ENCODE assay signal across 8 cellular contexts in genomic region chr5:320524-321232, GRCh38. TPM values are rescaled to one million over a fixed set of nuclear protein-coding genes. Genes with fewer than 3 reads are reported as not detected.
A peak's percentile ranks its signal among the peaks of the same experiment; 100 is the strongest.
DNase-seq lines count a peak whose midpoint lies in the region; ATAC-seq and TF ChIP-seq lines count a peak whose summit lies in the region.

No MANE protein-coding gene starts in this region.

- peaks cover 9% of the 10 kb centered on the region for H3K36me3 Mint-ChIP-seq in activated CD4-positive, alpha-beta T cell treated with anti-CD3 and anti-CD28 coated beads for 36 hours (ENCODE audit: low read depth)

- H3K27me3 Mint-ChIP-seq in activated CD4-positive, alpha-beta T cell treated with anti-CD3 and anti-CD28 coated beads for 36 hours: peaks cover 17% of the 10 kb centered on the region

- H3K27me3 ChIP-seq in right cardiac atrium (ENCODE audit: control insufficient read depth, insufficient read depth) (no peaks in the 10 kb centered on the region), stomach (peaks cover 9 to 75% (median 50%) of the 10 kb centered on the region in 3 donors)

- H3K4me1 ChIP-seq in right cardiac atrium (ENCODE audit: control insufficient read depth, insufficient read depth, low read length) (no peaks in the 10 kb centered on the region), stomach (peaks cover 23 to 41% (median 27%) of the 10 kb centered on the region in 4 donors)

- intact Hi-C loops in activated CD4-positive, alpha-beta T cell treated with anti-CD3 and anti-CD28 coated beads for 36 hours (cut with DNase I, micrococcal nuclease): loop anchor here in 1 of 2 experiments (1.0 to 2.0 kb wide), 2 partner anchors 58 to 292 kb away; partner anchors contain the start of gene CEP72
- intact Hi-C loops in right cardiac atrium (cut with DNase I) (no loop called here), stomach (cut with DNase I; ENCODE audit: low total_unique reads) (no loop called here)

- no peak for DNase-seq in activated CD4-positive, alpha-beta T cell treated with anti-CD3 and anti-CD28 coated beads for 36 hours
- no peak for DNase-seq in activated CD4-positive, alpha-beta T cell treated with anti-CD3 and anti-CD28 coated beads, Interleukin-2, amount 50 U/mL, for 1 hour
- DNase-seq in right cardiac atrium (no peak), stomach (no peak), NCI-H2196 treated with DMSO at 0.1 percent for 48 hours (lab: John Stamatoyannopoulos, UW; ENCODE audit: unreplicated experiment) (no peak)

- H3K4me1 Mint-ChIP-seq in activated CD4-positive, alpha-beta T cell treated with anti-CD3 and anti-CD28 coated beads for 36 hours: peaks cover 15% of the 10 kb centered on the region

- TF ChIP-seq CTCF in stomach (IDR thresholded peaks at IDR 0.05): no peak

- H3K36me3 ChIP-seq in stomach: peaks cover 0 to 19% (median 17%) of the 10 kb centered on the region in 4 donors

- TF ChIP-seq EP300 in stomach (IDR thresholded peaks at IDR 0.05): no peak

- peak overlapping the region; percentile 19 for H3K27ac Mint-ChIP-seq in activated CD4-positive, alpha-beta T cell treated with anti-CD3 and anti-CD28 coated beads for 36 hours

- H3K9me3 ChIP-seq in right cardiac atrium (ENCODE audit: control insufficient read depth, low read length) (no peaks in the 10 kb centered on the region), stomach (no peaks in the 10 kb centered on the region)

- no peak for ATAC-seq in activated CD4-positive, alpha-beta T cell treated with anti-CD3 and anti-CD28 coated beads for 36 hours
- peak; percentile 3; the same call in 2 of the 3 replicates for ATAC-seq in SK-N-SH treated with all-trans-retinoic acid at 6 μM for 48 hours
- ATAC-seq in right cardiac atrium: no peak
- no peak for ATAC-seq in GM18861 (IDR thresholded peaks at IDR 0.05; ENCODE audit: unreplicated experiment)
- ATAC-seq in GM21619 (IDR thresholded peaks at IDR 0.05; ENCODE audit: unreplicated experiment): no peak

- H3K27ac ChIP-seq in right cardiac atrium (ENCODE audit: low read length): no peak overlapping the region
- no peak overlapping the region for H3K27ac ChIP-seq in stomach

- no peak for TF ChIP-seq POLR2A in stomach (IDR thresholded peaks at IDR 0.05)

- H3K4me3 ChIP-seq in right cardiac atrium (ENCODE audit: low read length) (peak overlapping the region; percentile 67), stomach (peak overlapping the region; percentile 42 to 56 (median 52))

- 3% methylated on average over 65 of the region's 65 CpGs for WGBS in right cardiac atrium
- WGBS in stomach, 5 donors: 4 to 6% (median 4%) methylated on average over 33 to 65 of the region's 65 CpGs

- POLR2A ChIA-PET in activated CD4-positive, alpha-beta T cell treated with anti-CD3 and anti-CD28 coated beads for 36 hours (lab: Charles Lee): no interaction called here

- CTCF ChIA-PET in activated CD4-positive, alpha-beta T cell treated with anti-CD3 and anti-CD28 coated beads for 36 hours (lab: Charles Lee): interaction anchor here (1.0 to 1.1 kb wide), 3 partner anchors 47 to 111 kb away, joined by 3 to 4 read pairs (median 3); no protein-coding TSS in a partner anchor

- H3K9me3 Mint-ChIP-seq in activated CD4-positive, alpha-beta T cell treated with anti-CD3 and anti-CD28 coated beads for 36 hours (ENCODE audit: low read depth): no peaks in the 10 kb centered on the region

- H3K4me3 Mint-ChIP-seq in activated CD4-positive, alpha-beta T cell treated with anti-CD3 and anti-CD28 coated beads for 36 hours: peak overlapping the region; percentile 64

TF ChIP-seq in SK-N-SH treated with all-trans-retinoic acid at 6 μM for 48 hours, 23 proteins besides CTCF, POLR2A, EP300 and RAD21:
- no peak for TF ChIP-seq CSDC2 (CRISPR knock-in tag; IDR thresholded peaks at IDR 0.05)
- no peak for TF ChIP-seq GLIS3 (CRISPR knock-in tag; IDR thresholded peaks at IDR 0.05)
- no peak for TF ChIP-seq TSHZ2 (CRISPR knock-in tag; IDR thresholded peaks at IDR 0.05)
- no peak for TF ChIP-seq PATZ1 (CRISPR knock-in tag; IDR thresholded peaks at IDR 0.05; ENCODE audit: borderline replicate concordance)
- no peak for TF ChIP-seq ZFP3 (CRISPR knock-in tag; IDR thresholded peaks at IDR 0.05)
- no peak for TF ChIP-seq TCF4 (CRISPR knock-in tag; IDR thresholded peaks at IDR 0.05; ENCODE audit: borderline replicate concordance)
- TF ChIP-seq ISL1 (CRISPR knock-in tag; IDR thresholded peaks at IDR 0.05): no peak

RNA-seq across cellular contexts. Expression of gene AHRR, which starts 0.8 kb away (rescaled TPM):
- total RNA-seq in activated CD4-positive, alpha-beta T cell treated with anti-CD3 and anti-CD28 coated beads for 36 hours: 10 to 100 TPM; 15.1 to 20.5 TPM
- total RNA-seq in right cardiac atrium: 1 to 10 TPM in 2 of 4 donors, under 1 TPM in 2; 0.17 to 3.7 (median 1.6) TPM
- polyA plus RNA-seq in right cardiac atrium: 0.41 TPM
- total RNA-seq in stomach: 10 to 100 TPM in 1 of 5 donors, 1 to 10 TPM in 2, under 1 TPM in 1, not detected in 1; 0.92 to 47.8 (median 1.3) TPM
- polyA plus RNA-seq in stomach: 1 to 10 TPM in 1 of 3 donors, under 1 TPM in 2; 0.63 to 1.1 (median 0.93) TPM

RNA-seq across cellular contexts. Expression of gene PDCD6, which starts 49.2 kb away (rescaled TPM):
- 10 to 100 TPM; 69.5 to 91.6 TPM for total RNA-seq in activated CD4-positive, alpha-beta T cell treated with anti-CD3 and anti-CD28 coated beads for 36 hours
- total RNA-seq in right cardiac atrium (10 to 100 TPM; 29.7 to 41.8 (median 36.7) TPM), stomach (100 to 1,000 TPM in 1 of 5 donors, 10 to 100 TPM in 4; 58.5 to 105 (median 72.3) TPM)
- polyA plus RNA-seq in right cardiac atrium (61.0 TPM), stomach (100 to 1,000 TPM; 108 to 119 (median 117) TPM)
